Comparison of ENCODE assay signal across 11 cellular contexts in the genomic region with DNA sequence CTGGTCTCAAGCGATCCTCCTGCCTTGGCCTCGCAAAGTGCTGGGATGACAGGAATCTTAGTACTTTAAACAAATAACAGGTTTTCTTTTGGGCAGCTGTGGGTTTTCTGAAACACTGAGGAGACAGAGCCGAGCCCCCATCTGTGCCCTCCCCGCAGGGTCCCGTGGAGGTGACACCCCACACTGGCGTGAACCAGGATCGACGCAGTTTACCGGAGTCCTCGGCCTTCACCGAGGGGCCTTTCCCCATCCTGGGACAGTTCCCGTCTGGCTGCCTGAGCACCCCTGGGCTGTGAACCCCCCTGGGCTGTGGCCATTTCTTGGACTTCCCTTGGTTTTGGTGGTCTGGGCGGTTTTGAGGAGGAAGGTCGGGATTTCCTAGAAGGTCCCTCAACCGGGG. TPM values are rescaled to one million over a fixed set of nuclear protein-coding genes. Genes with fewer than 3 reads are reported as not detected.
"Had no signal": no experiment of that assay in that cellular context is flagged by ENCODE, and none has a peak within 500 bp of the region (broad histone marks: within the 10 kb centered on the region; RNA-seq: fewer than 3 reads in every experiment).

No MANE protein-coding gene starts in this region.

- H3K27ac Mint-ChIP-seq: H9, IgD-negative memory B cell had no signal

- H3K9me3 Mint-ChIP-seq: HFFc6 had no signal

- DNase-seq: GOT3, H9, KBM-7 had no signal

- H3K27ac ChIP-seq: GM23248, HL-60, KMS-11 had no signal

- H3K4me3 Mint-ChIP-seq: H9, HFFc6, IgD-negative memory B cell had no signal

- FAIRE-seq: H54, HepG2 had no signal

- H3K4me2 ChIP-seq: KMS-11 had no signal

- H3K4me3 ChIP-seq: GM23248 had no signal

- ATAC-seq: HepG2 had no signal

- H3K9ac ChIP-seq: GM23248, KMS-11 had no signal

- H3K36me3 Mint-ChIP-seq: IgD-negative memory B cell had no signal

- H2AFZ ChIP-seq: GM23248 had no signal

RNA-seq across cellular contexts. Expression of a gene that starts 15.3 kb away (rescaled TPM):
- total RNA-seq: GM23248, H9, HepG2, HFFc6, HT1080 had no signal
- polyA plus RNA-seq: GM23248, HepG2, IgD-negative memory B cell had no signal

RNA-seq across cellular contexts. Expression of a gene that starts 55.3 kb away (rescaled TPM):
- total RNA-seq: GM23248, HT1080 had no signal
- polyA plus RNA-seq: GM23248, IgD-negative memory B cell had no signal
